In the genomic region with DNA sequence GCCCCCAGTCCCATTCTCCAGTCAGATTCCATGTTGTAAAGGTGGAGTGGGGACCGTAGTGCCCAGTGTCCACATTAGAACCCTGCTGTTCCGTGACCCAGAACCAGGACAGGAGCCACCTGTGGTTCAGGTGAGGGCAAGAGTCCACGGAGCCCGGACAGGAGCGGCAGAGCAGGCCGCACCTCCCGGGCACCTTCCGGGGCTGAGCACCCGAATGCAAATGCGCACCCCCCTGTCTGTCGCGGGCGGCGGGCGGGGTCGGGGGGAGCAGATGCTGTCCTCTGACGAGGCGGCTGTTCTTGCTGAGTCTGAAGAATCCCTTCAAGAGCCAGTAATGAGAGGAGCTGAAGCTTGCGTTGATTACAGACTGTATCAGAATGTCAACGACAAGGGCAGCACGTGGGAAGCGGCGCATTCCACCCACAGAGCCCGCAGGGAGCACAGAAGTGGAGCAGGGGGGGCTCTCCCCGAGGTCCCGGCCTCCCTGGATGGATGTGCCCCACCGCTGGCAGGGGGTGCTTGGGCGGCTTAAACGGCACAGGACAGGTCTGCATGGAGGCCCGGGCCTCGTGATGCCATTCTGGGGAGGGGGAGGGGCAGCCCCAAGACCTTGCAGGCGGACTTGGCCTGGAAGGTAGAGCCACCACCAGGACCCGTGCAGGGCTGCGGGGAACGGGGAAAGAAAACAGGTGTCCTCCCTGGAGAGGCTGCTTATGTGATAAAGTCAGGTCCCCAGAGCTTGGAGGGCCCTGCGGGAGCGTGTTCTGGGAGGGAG, we compare ENCODE assay signal across 13 cellular contexts.
A peak's percentile ranks its signal among the peaks of the same experiment; 100 is the strongest.
DNase-seq lines count a peak whose midpoint lies in the region; ATAC-seq, FAIRE-seq and TF ChIP-seq lines count a peak whose summit lies in the region.
"Had no signal": no experiment of that assay in that cellular context is flagged by ENCODE, and none has a peak within 500 bp of the region (broad histone marks: within the 10 kb centered on the region; RNA-seq: fewer than 3 reads in every experiment).

No MANE protein-coding gene starts in this region.

- no peak for DNase-seq in stimulated activated naive CD8-positive, alpha-beta T cell treated with anti-CD3 and anti-CD28 coated beads, Interleukin-15, Interleukin-2, amounts not matched to agents 100 U/mL and 50 U/mL, for 24 hours
- no peak for DNase-seq in stimulated activated naive CD8-positive, alpha-beta T cell treated with anti-CD3 and anti-CD28 coated beads, Interleukin-15, amount 100 ng/mL, for 72 hours
- DNase-seq in endodermal cell (peak; percentile 48), nephron progenitor cell (no peak), HTR-8/SVneo (ENCODE audit: insufficient read length, low spot score) (no peak), cerebellar nuclear complex (lab: John Stamatoyannopoulos, UW) (no peak), NCI-H128 (lab: John Stamatoyannopoulos, UW; ENCODE audit: unreplicated experiment) (no peak), DMS53 (lab: John Stamatoyannopoulos, UW) (no peak)
- DNase-seq: ACHN; CD4-positive, CD25-positive, alpha-beta regulatory T cell; H9 had no signal

- H3K4me1 ChIP-seq in endodermal cell (ENCODE audit: control insufficient read depth, insufficient read depth, low read length) = no peaks in the 10 kb centered on the region
- H3K4me1 ChIP-seq: BLaER1 treated with 17β-estradiol and CSF1 and Interleukin-3, amounts not matched to agents 10 nM and 100 nM had no signal

- H3K9me3 ChIP-seq in endodermal cell (ENCODE audit: control insufficient read depth, low read length) = peaks cover 5% of the 10 kb centered on the region

- no peak for TF ChIP-seq CTCF in endodermal cell (conservative IDR thresholded peaks at IDR 0.05)
- no peak for TF ChIP-seq CTCF in nephron progenitor cell (IDR thresholded peaks at IDR 0.05)

- H3K27me3 Mint-ChIP-seq in stimulated activated naive CD8-positive, alpha-beta T cell treated with anti-CD3 and anti-CD28 coated beads, Interleukin-15, amount 100 ng/mL, for 72 hours = no peaks in the 10 kb centered on the region
- no peaks in the 10 kb centered on the region for H3K27me3 Mint-ChIP-seq in endodermal cell (ENCODE audit: insufficient read depth)
- no peaks in the 10 kb centered on the region for H3K27me3 Mint-ChIP-seq in nephron progenitor cell (ENCODE audit: low read depth, poor library complexity)
- H3K27me3 Mint-ChIP-seq: CD4-positive, CD25-positive, alpha-beta regulatory T cell had no signal

- H3K27ac Mint-ChIP-seq in stimulated activated naive CD8-positive, alpha-beta T cell treated with anti-CD3 and anti-CD28 coated beads, Interleukin-15, amount 100 ng/mL, for 72 hours = no peak overlapping the region
- H3K27ac Mint-ChIP-seq in endodermal cell (no peak overlapping the region), nephron progenitor cell (peak overlapping the region; percentile 42)
- H3K27ac Mint-ChIP-seq: CD4-positive, CD25-positive, alpha-beta regulatory T cell; H9 had no signal

- H3K4me3 Mint-ChIP-seq in stimulated activated naive CD8-positive, alpha-beta T cell treated with anti-CD3 and anti-CD28 coated beads, Interleukin-15, amount 100 ng/mL, for 72 hours = no peak overlapping the region
- H3K4me3 Mint-ChIP-seq in endodermal cell (no peak overlapping the region), nephron progenitor cell (no peak overlapping the region)
- H3K4me3 Mint-ChIP-seq: CD4-positive, CD25-positive, alpha-beta regulatory T cell; H9 had no signal

- no peaks in the 10 kb centered on the region for H3K9me3 Mint-ChIP-seq in stimulated activated naive CD8-positive, alpha-beta T cell treated with anti-CD3 and anti-CD28 coated beads, Interleukin-15, amount 100 ng/mL, for 72 hours
- H3K9me3 Mint-ChIP-seq in endodermal cell (no peaks in the 10 kb centered on the region), nephron progenitor cell (no peaks in the 10 kb centered on the region)
- H3K9me3 Mint-ChIP-seq: H9 had no signal

- H3K4me1 Mint-ChIP-seq in stimulated activated naive CD8-positive, alpha-beta T cell treated with anti-CD3 and anti-CD28 coated beads, Interleukin-15, amount 100 ng/mL, for 72 hours = no peaks in the 10 kb centered on the region
- no peaks in the 10 kb centered on the region for H3K4me1 Mint-ChIP-seq in endodermal cell
- peaks cover 6% of the 10 kb centered on the region for H3K4me1 Mint-ChIP-seq in nephron progenitor cell
- H3K4me1 Mint-ChIP-seq: CD4-positive, CD25-positive, alpha-beta regulatory T cell; H9 had no signal

- no peak for FAIRE-seq in HTR-8/SVneo (lab: Jason Lieb, UNC)
- FAIRE-seq: GM18507 had no signal

- ATAC-seq in stimulated activated naive CD8-positive, alpha-beta T cell treated with anti-CD3 and anti-CD28 coated beads, Interleukin-15, Interleukin-2, amounts not matched to agents 100 U/mL and 50 U/mL, for 24 hours = peak; percentile 28
- ATAC-seq in stimulated activated naive CD8-positive, alpha-beta T cell treated with anti-CD3 and anti-CD28 coated beads, Interleukin-15, amount 100 ng/mL, for 72 hours = no peak

- 89 to 92% methylated on average over 18 to 37 of the region's 37 CpGs for WGBS in endodermal cell (ENCODE audit: insufficient coverage in 1 of 2, insufficient read length in 1 of 2), 2 experiments

- H3K27me3 ChIP-seq in endodermal cell (ENCODE audit: control insufficient read depth, insufficient read depth, low read length, poor library complexity, severe bottlenecking) = no peaks in the 10 kb centered on the region
- H3K27me3 ChIP-seq: BLaER1 treated with 17β-estradiol and CSF1 and Interleukin-3, amounts not matched to agents 10 nM and 100 nM had no signal

- H3K27ac ChIP-seq in endodermal cell (ENCODE audit: low read depth, low read length) = no peak overlapping the region
- H3K27ac ChIP-seq: BLaER1 treated with 17β-estradiol and CSF1 and Interleukin-3, amounts not matched to agents 10 nM and 100 nM had no signal

- H3K9ac ChIP-seq in endodermal cell (ENCODE audit: extremely low read depth, low read length, poor library complexity, severe bottlenecking) = no peak overlapping the region
- H3K9ac ChIP-seq: BLaER1 treated with 17β-estradiol and CSF1 and Interleukin-3, amounts not matched to agents 10 nM and 100 nM had no signal

- no peak overlapping the region for H3K4me3 ChIP-seq in endodermal cell (ENCODE audit: low read length)
- H3K4me3 ChIP-seq: BLaER1 treated with 17β-estradiol and CSF1 and Interleukin-3, amounts not matched to agents 10 nM and 100 nM had no signal

- no peaks in the 10 kb centered on the region for H3K36me3 ChIP-seq in endodermal cell (ENCODE audit: control insufficient read depth, insufficient read depth, low read length)
- H3K36me3 ChIP-seq: BLaER1 treated with 17β-estradiol and CSF1 and Interleukin-3, amounts not matched to agents 10 nM and 100 nM had no signal

- H3K36me3 Mint-ChIP-seq in endodermal cell (ENCODE audit: low read depth) (no peaks in the 10 kb centered on the region), nephron progenitor cell (ENCODE audit: low read depth) (no peaks in the 10 kb centered on the region)
- H3K36me3 Mint-ChIP-seq: CD4-positive, CD25-positive, alpha-beta regulatory T cell had no signal
